12 cellular contexts compared by ENCODE assay signal in genomic region chr12:53579545-53579955, GRCh38. TPM values are rescaled to one million over a fixed set of nuclear protein-coding genes. Genes with fewer than 3 reads are reported as not detected.
DNase-seq lines count a peak whose midpoint lies in the region; ATAC-seq, FAIRE-seq and TF ChIP-seq lines count a peak whose summit lies in the region.
"Had no signal": no experiment of that assay in that cellular context is flagged by ENCODE, and none has a peak within 500 bp of the region (broad histone marks: within the 10 kb centered on the region; RNA-seq: fewer than 3 reads in every experiment).

No MANE protein-coding gene starts in this region.

- H3K9me3 Mint-ChIP-seq in activated T-helper 17 cell treated with anti-CD3 and anti-CD28 coated beads, Interleukin-2, amount 50 U/mL, for 72 hours: no peaks in the 10 kb centered on the region
- H3K9me3 Mint-ChIP-seq in mesothelial cell of epicardium: peaks cover 9% of the 10 kb centered on the region
- H3K9me3 Mint-ChIP-seq in activated naive CD8-positive, alpha-beta T cell treated with anti-CD3 and anti-CD28 coated beads, Interleukin-2, amount 50 U/mL, for 24 hours: no peaks in the 10 kb centered on the region
- H3K9me3 Mint-ChIP-seq: activated naive CD8-positive, alpha-beta T cell treated with anti-CD3 and anti-CD28 coated beads for 36 hours; CD4-positive, alpha-beta memory T cell had no signal

- H3K36me3 ChIP-seq in lower lobe of right lung: peaks cover 7% of the 10 kb centered on the region

- DNase-seq in GM18507 (ENCODE audit: extremely low spot score, insufficient read length, low read depth) (no peak), lower lobe of right lung (no peak), mesothelial cell of epicardium (ENCODE audit: low spot score in 2 of 2, unreplicated experiment in 2 of 2) (no peak)
- no peak for DNase-seq in activated CD4-positive, alpha-beta T cell treated with anti-CD3 and anti-CD28 coated beads for 4 hours
- no peak for DNase-seq in activated naive CD8-positive, alpha-beta T cell treated with anti-CD3 and anti-CD28 coated beads, Interleukin-2, amount 50 U/mL, for 24 hours
- DNase-seq: activated naive CD8-positive, alpha-beta T cell treated with anti-CD3 and anti-CD28 coated beads for 36 hours; CD4-positive, alpha-beta memory T cell; OCI-M1; T-helper 17 cell had no signal

- H3K36me3 Mint-ChIP-seq in activated T-helper 17 cell treated with anti-CD3 and anti-CD28 coated beads, Interleukin-2, amount 50 U/mL, for 72 hours (ENCODE audit: low read depth): peaks cover 19% of the 10 kb centered on the region
- H3K36me3 Mint-ChIP-seq in mesothelial cell of epicardium: peaks cover 28% of the 10 kb centered on the region
- peaks cover 5% of the 10 kb centered on the region for H3K36me3 Mint-ChIP-seq in activated naive CD8-positive, alpha-beta T cell treated with anti-CD3 and anti-CD28 coated beads, Interleukin-2, amount 50 U/mL, for 24 hours (ENCODE audit: low read depth)

- no peak overlapping the region for H3K27ac Mint-ChIP-seq in activated T-helper 17 cell treated with anti-CD3 and anti-CD28 coated beads, Interleukin-2, amount 50 U/mL, for 72 hours
- no peak overlapping the region for H3K27ac Mint-ChIP-seq in mesothelial cell of epicardium
- no peak overlapping the region for H3K27ac Mint-ChIP-seq in activated naive CD8-positive, alpha-beta T cell treated with anti-CD3 and anti-CD28 coated beads, Interleukin-2, amount 50 U/mL, for 24 hours
- H3K27ac Mint-ChIP-seq: activated naive CD8-positive, alpha-beta T cell treated with anti-CD3 and anti-CD28 coated beads for 36 hours; T-helper 17 cell had no signal

- peaks cover 4% of the 10 kb centered on the region for H3K9me3 ChIP-seq in lower lobe of right lung

- TF ChIP-seq CTCF in lower lobe of right lung (IDR thresholded peaks at IDR 0.05) (no peak), mesothelial cell of epicardium (IDR thresholded peaks at IDR 0.05; ENCODE audit: unreplicated experiment) (no peak)

- ATAC-seq in GM21447 (IDR thresholded peaks at IDR 0.05; ENCODE audit: unreplicated experiment) (peak; percentile 77), HG03196 (IDR thresholded peaks at IDR 0.05; ENCODE audit: unreplicated experiment) (peak; percentile 61), lower lobe of right lung (peak; percentile 57 to 87)
- no peak for ATAC-seq in activated T-helper 17 cell treated with anti-CD3 and anti-CD28 coated beads, Interleukin-2, amount 50 U/mL, for 72 hours (replicated peaks)
- ATAC-seq in activated naive CD8-positive, alpha-beta T cell treated with anti-CD3 and anti-CD28 coated beads, Interleukin-2, amount 50 U/mL, for 24 hours: no peak
- ATAC-seq: T-helper 17 cell had no signal

- peaks cover 12% of the 10 kb centered on the region for H3K4me1 Mint-ChIP-seq in activated T-helper 17 cell treated with anti-CD3 and anti-CD28 coated beads, Interleukin-2, amount 50 U/mL, for 72 hours
- H3K4me1 Mint-ChIP-seq in mesothelial cell of epicardium: no peaks in the 10 kb centered on the region
- peaks cover 18% of the 10 kb centered on the region for H3K4me1 Mint-ChIP-seq in activated naive CD8-positive, alpha-beta T cell treated with anti-CD3 and anti-CD28 coated beads, Interleukin-2, amount 50 U/mL, for 24 hours

- intact Hi-C loops in lower lobe of right lung (cut with DNase I): no loop called here

- no peak overlapping the region for H3K4me3 Mint-ChIP-seq in activated T-helper 17 cell treated with anti-CD3 and anti-CD28 coated beads, Interleukin-2, amount 50 U/mL, for 72 hours
- no peak overlapping the region for H3K4me3 Mint-ChIP-seq in mesothelial cell of epicardium
- no peak overlapping the region for H3K4me3 Mint-ChIP-seq in activated naive CD8-positive, alpha-beta T cell treated with anti-CD3 and anti-CD28 coated beads, Interleukin-2, amount 50 U/mL, for 24 hours
- H3K4me3 Mint-ChIP-seq: activated naive CD8-positive, alpha-beta T cell treated with anti-CD3 and anti-CD28 coated beads for 36 hours; CD4-positive, alpha-beta memory T cell; T-helper 17 cell had no signal

- no peak overlapping the region for H3K4me3 ChIP-seq in lower lobe of right lung

- no peaks in the 10 kb centered on the region for H3K27me3 Mint-ChIP-seq in activated T-helper 17 cell treated with anti-CD3 and anti-CD28 coated beads, Interleukin-2, amount 50 U/mL, for 72 hours
- no peaks in the 10 kb centered on the region for H3K27me3 Mint-ChIP-seq in mesothelial cell of epicardium (ENCODE audit: low read depth)
- H3K27me3 Mint-ChIP-seq in activated naive CD8-positive, alpha-beta T cell treated with anti-CD3 and anti-CD28 coated beads, Interleukin-2, amount 50 U/mL, for 24 hours: no peaks in the 10 kb centered on the region
- H3K27me3 Mint-ChIP-seq: activated naive CD8-positive, alpha-beta T cell treated with anti-CD3 and anti-CD28 coated beads for 36 hours; CD4-positive, alpha-beta memory T cell; T-helper 17 cell had no signal

- peaks cover 29% of the 10 kb centered on the region for H3K4me1 ChIP-seq in lower lobe of right lung

- peak; percentile 78 for FAIRE-seq in GM18507 (lab: Jason Lieb, UNC)

- H3K27me3 ChIP-seq in lower lobe of right lung (ENCODE audit: low read depth): no peaks in the 10 kb centered on the region

- H3K27ac ChIP-seq in lower lobe of right lung: no peak overlapping the region

RNA-seq across cellular contexts. Expression of gene ATF7, which starts 46.6 kb away (rescaled TPM):
- total RNA-seq in lower lobe of right lung (61.2 TPM), mesothelial cell of epicardium (35.4 to 38.6 TPM (median 36.3 TPM) in 3 replicates)
- 10 to 100 TPM; 28.1 to 31.5 TPM for total RNA-seq in activated T-helper 17 cell treated with anti-CD3 and anti-CD28 coated beads, Interleukin-2, amount 50 U/mL, for 72 hours

Comparison
In these comparisons a context has a peak if more than half of its experiments do, and no peak if none do; other contexts are left out.
1. ATAC-seq: peak in GM21447 (single experiment), HG03196 (single experiment) and lower lobe of right lung (2 of 2); none in activated T-helper 17 cell treated with anti-CD3 and anti-CD28 coated beads, Interleukin-2, amount 50 U/mL, for 72 hours (single experiment) and activated naive CD8-positive, alpha-beta T cell treated with anti-CD3 and anti-CD28 coated beads, Interleukin-2, amount 50 U/mL, for 24 hours (single experiment).